ENCODE assay signal across 9 cellular contexts in genomic region chr19:19384486-19384885, GRCh38. TPM values are rescaled to one million over a fixed set of nuclear protein-coding genes. Genes with fewer than 3 reads are reported as not detected.
A peak's percentile ranks its signal among the peaks of the same experiment; 100 is the strongest.
DNase-seq lines count a peak whose midpoint lies in the region; ATAC-seq and TF ChIP-seq lines count a peak whose summit lies in the region.
"Had no signal": no experiment of that assay in that cellular context is flagged by ENCODE, and none has a peak within 500 bp of the region (broad histone marks: within the 10 kb centered on the region; RNA-seq: fewer than 3 reads in every experiment).

No MANE protein-coding gene starts in this region.

- no peaks in the 10 kb centered on the region for H3K36me3 ChIP-seq in GM23338 (ENCODE audit: insufficient read depth)
- H3K36me3 ChIP-seq in gastrocnemius medialis = no peaks in the 10 kb centered on the region

- H3K4me1 ChIP-seq in GM23338 (ENCODE audit: insufficient read depth) (peaks cover 32% of the 10 kb centered on the region), foreskin keratinocyte (peaks cover 10% of the 10 kb centered on the region), gastrocnemius medialis (peaks cover 30 to 39% of the 10 kb centered on the region in 2 donors)

- H3K4me2 ChIP-seq in GM23338 = peak overlapping the region; percentile 97

- no peaks in the 10 kb centered on the region for H3K9me3 ChIP-seq in gastrocnemius medialis

- no peaks in the 10 kb centered on the region; the same call in 1 of the 2 replicates for H4K20me1 ChIP-seq in GM23338 (replicated peaks; ENCODE audit: insufficient read depth)

- TF ChIP-seq POLR2A in gastrocnemius medialis (IDR thresholded peaks at IDR 0.05) = no peak

- peak overlapping the region; percentile 92 for H3K27ac ChIP-seq in GM23338 (ENCODE audit: low read depth)
- peak overlapping the region; percentile 16 for H3K27ac ChIP-seq in foreskin keratinocyte
- H3K27ac ChIP-seq in gastrocnemius medialis = peak overlapping the region in 2 of 4 donors; percentile 71 to 93

- ATAC-seq in GM23338 (no peak), foreskin keratinocyte (no peak), gastrocnemius medialis (no peak), HG02588 (IDR thresholded peaks at IDR 0.05; ENCODE audit: unreplicated experiment) (no peak), HG03432 (IDR thresholded peaks at IDR 0.05; ENCODE audit: unreplicated experiment) (no peak)

- peak overlapping the region; percentile 74 for H3K4me3 ChIP-seq in GM23338
- H3K4me3 ChIP-seq in WI38 (ENCODE audit: low read depth, low read length) = peak overlapping the region; percentile 60
- peak overlapping the region; percentile 73 to 96 (median 86) for H3K4me3 ChIP-seq in gastrocnemius medialis

- H3K4me1 Mint-ChIP-seq in GM23338 = peaks cover 35% of the 10 kb centered on the region

- in situ Hi-C loops in gastrocnemius medialis (cut with MboI; ENCODE audit: low sequenced_read_pairs in 4 of 4) = loop anchor here in 1 of 4 donors (25.0 kb wide), 1 partner anchor 278 kb away; the partner anchor contains the start of genes ATP13A1 and ZNF101

- peaks cover 9% of the 10 kb centered on the region; the same call in 1 of the 2 replicates for H3K27me3 ChIP-seq in GM23338 (ENCODE audit: insufficient read depth)
- H3K27me3 ChIP-seq in foreskin keratinocyte = no peaks in the 10 kb centered on the region
- H3K27me3 ChIP-seq in gastrocnemius medialis = no peaks in the 10 kb centered on the region

- TF ChIP-seq CTCF in GM23338 (conservative IDR thresholded peaks at IDR 0.05; ENCODE audit: low read depth in 2 of 2) (no peak), WI38 (IDR thresholded peaks at IDR 0.05; ENCODE audit: low read depth, low read length) (no peak), foreskin keratinocyte (conservative IDR thresholded peaks at IDR 0.05) (no peak), gastrocnemius medialis (IDR thresholded peaks at IDR 0.05 in 4 of 5, conservative IDR thresholded peaks at IDR 0.05 in 1 of 5) (no peak)

- H3K27ac Mint-ChIP-seq in GM23338 = no peak overlapping the region; the same call in 1 of the 2 replicates

- H3K9me3 Mint-ChIP-seq in GM23338 = peaks cover 16% of the 10 kb centered on the region; the same call in 2 of the 3 replicates

- no peaks in the 10 kb centered on the region for H3K36me3 Mint-ChIP-seq in GM23338 (ENCODE audit: low read depth)

- 0 out of 2 replicates have a peak, but pooled peaks cover 7% of the 10 kb centered on the region for H3K9me2 ChIP-seq in GM23338 (ENCODE audit: insufficient read depth)

- H3K79me2 ChIP-seq in GM23338 (replicated peaks; ENCODE audit: insufficient read depth) = peaks cover 39% of the 10 kb centered on the region

- intact Hi-C loops in gastrocnemius medialis (cut with DNase I; ENCODE audit: low total_unique reads) = no loop called here

- peak; percentile 43 for DNase-seq in GM23338 (ENCODE audit: low spot score)
- no peak for DNase-seq in foreskin keratinocyte
- DNase-seq in gastrocnemius medialis = no peak
- no peak for DNase-seq in C1 segment of cervical spinal cord (lab: John Stamatoyannopoulos, UW)
- DNase-seq in pons (ENCODE audit: low spot score) = no peak
- DNase-seq: KG1 had no signal

- H2AFZ ChIP-seq in GM23338 = peak overlapping the region; percentile 78; the same call in 1 of the 2 replicates

- H3K4me3 Mint-ChIP-seq in GM23338 = peak overlapping the region; percentile 70

- H3F3A ChIP-seq in GM23338 (replicated peaks; ENCODE audit: low read depth) = peaks cover 7% of the 10 kb centered on the region

- peaks cover 29% of the 10 kb centered on the region for H3K27me3 Mint-ChIP-seq in GM23338 (ENCODE audit: insufficient read depth, low read depth, poor library complexity)

TF ChIP-seq in GM23338, 12 proteins besides CTCF, POLR2A, EP300 and RAD21 (continues in another document):
- TF ChIP-seq ZNF331 (CRISPR knock-in tag; IDR thresholded peaks at IDR 0.05; ENCODE audit: low read depth) (no peak), POLR2AphosphoS5 (IDR thresholded peaks at IDR 0.05; ENCODE audit: low read depth) (no peak), ZNF114 (CRISPR knock-in tag; IDR thresholded peaks at IDR 0.05) (no peak), ETS1 (IDR thresholded peaks at IDR 0.05) (no peak), STAT1 (IDR thresholded peaks at IDR 0.05; ENCODE audit: unreplicated experiment) (no peak), EZH2phosphoT487 (IDR thresholded peaks at IDR 0.05; ENCODE audit: unreplicated experiment) (no peak), NANOG (IDR thresholded peaks at IDR 0.05; ENCODE audit: borderline replicate concordance) (no peak), JUNB (IDR thresholded peaks at IDR 0.05; ENCODE audit: unreplicated experiment) (no peak), ZNF462 (CRISPR knock-in tag; IDR thresholded peaks at IDR 0.05) (no peak), EZH2 (IDR thresholded peaks at IDR 0.05; ENCODE audit: low read depth, unreplicated experiment) (no peak), CREB1 (CRISPR knock-in tag; IDR thresholded peaks at IDR 0.05; ENCODE audit: low read depth) (no peak)

RNA-seq across cellular contexts. Expression of gene GATAD2A, which starts 21.0 kb away (rescaled TPM):
- total RNA-seq in GM23338 (2014; rRNA removed; shearing (Covaris generic)) = 123 and 151 TPM in 2 replicates
- polyA plus RNA-seq in GM23338 (2016; fragmentation: Nextera tagmentation; extraction: Ambion mirVana) (40.0 and 49.2 TPM in 2 replicates), foreskin keratinocyte (23.9 and 25.9 TPM in 2 replicates)
- total RNA-seq in foreskin keratinocyte (67.7 and 80.2 TPM in 2 replicates), gastrocnemius medialis (10 to 100 TPM; 17.7 to 51.4 (median 40.1) TPM)
